ENCODE assay signal across 8 cellular contexts in the genomic region with DNA sequence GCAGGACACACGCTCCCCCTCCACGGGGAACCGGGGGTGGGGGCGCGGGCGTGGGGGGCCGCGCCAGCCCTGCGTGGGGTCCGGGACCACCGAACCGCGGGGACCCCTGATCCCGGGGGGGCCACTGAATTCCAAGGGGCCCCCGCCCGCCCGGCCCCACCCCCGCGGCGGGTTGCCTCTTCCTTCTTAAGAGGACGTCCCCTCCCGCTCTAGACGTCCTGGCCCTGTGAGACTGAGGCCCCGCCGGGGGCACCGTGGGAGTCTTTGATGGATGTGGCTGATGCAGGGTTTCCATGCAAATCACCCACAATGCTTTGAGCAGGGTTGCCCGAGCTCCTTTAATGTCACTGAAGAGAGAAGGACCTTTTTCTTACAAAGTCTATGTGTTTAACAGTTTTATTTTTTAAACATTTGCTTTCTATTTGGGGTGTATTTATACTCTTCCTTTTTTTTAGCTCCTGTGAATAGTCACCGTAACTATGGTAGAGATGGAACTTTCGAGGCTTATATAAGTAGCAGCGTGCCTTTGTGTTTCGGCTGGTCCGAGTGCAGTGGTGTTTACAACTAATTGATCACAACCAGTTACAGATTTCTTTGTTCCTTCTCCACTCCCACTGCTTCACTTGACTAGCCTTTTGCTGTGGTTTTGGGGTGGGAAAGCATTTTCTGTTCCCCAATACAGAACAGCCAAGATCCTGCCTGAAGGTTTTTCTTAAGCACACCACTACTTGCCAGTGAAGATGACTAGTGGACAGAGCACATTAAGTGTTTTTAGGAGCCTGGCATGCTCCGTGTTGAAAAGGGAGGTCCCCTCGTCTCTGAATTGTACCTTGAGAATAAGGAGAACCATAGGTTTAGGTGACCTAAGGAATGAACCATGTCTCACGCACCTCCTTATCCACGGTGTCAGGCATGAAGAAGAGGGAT. TPM values are rescaled to one million over a fixed set of nuclear protein-coding genes. Genes with fewer than 3 reads are reported as not detected.
A peak's percentile ranks its signal among the peaks of the same experiment; 100 is the strongest.
DNase-seq lines count a peak whose midpoint lies in the region; ATAC-seq and TF ChIP-seq lines count a peak whose summit lies in the region.

No MANE protein-coding gene starts in this region.

- H3K4me1 Mint-ChIP-seq in T-helper 2 cell treated with Interferon-gamma antibody and Interleukin-4, amounts not matched to agents 5 μg/mL and 100 μg/mL, for 36 hours (ENCODE audit: low read depth): peaks cover 43% of the 10 kb centered on the region

- peaks cover 0 to 15% of the 10 kb centered on the region in 2 donors for H3K4me1 ChIP-seq in ascending aorta

- H3K27ac ChIP-seq in ascending aorta: peak overlapping the region; percentile 22 to 41

- H3K36me3 Mint-ChIP-seq in T-helper 2 cell treated with Interferon-gamma antibody and Interleukin-4, amounts not matched to agents 5 μg/mL and 100 μg/mL, for 36 hours (ENCODE audit: low read depth): no peaks in the 10 kb centered on the region

- ATAC-seq in HG02870 (IDR thresholded peaks at IDR 0.05; ENCODE audit: unreplicated experiment): peak; percentile 52
- ATAC-seq in sciatic nerve: peak; percentile 56

- H3K9me3 Mint-ChIP-seq in T-helper 2 cell treated with Interferon-gamma antibody and Interleukin-4, amounts not matched to agents 5 μg/mL and 100 μg/mL, for 36 hours: no peaks in the 10 kb centered on the region

- H3K9me3 ChIP-seq in ascending aorta: no peaks in the 10 kb centered on the region

- no peaks in the 10 kb centered on the region for H3K36me3 ChIP-seq in ascending aorta

- peak overlapping the region; percentile 60 to 71 for H3K4me3 ChIP-seq in ascending aorta

- H3K4me3 Mint-ChIP-seq in T-helper 2 cell treated with Interferon-gamma antibody and Interleukin-4, amounts not matched to agents 5 μg/mL and 100 μg/mL, for 36 hours: peak overlapping the region; percentile 96

- TF ChIP-seq CTCF in GM13977 (IDR thresholded peaks at IDR 0.05; ENCODE audit: extremely low read depth, insufficient read depth, missing control alignments): no peak
- TF ChIP-seq CTCF in ascending aorta (IDR thresholded peaks at IDR 0.05): no peak

- in situ Hi-C loops in GM13977 (cut with MboI; ENCODE audit: low pct_unique_long_range_greater_than_20kb, low sequenced_read_pairs, unreplicated experiment): no loop called here

- intact Hi-C loops in ascending aorta (cut with DNase I): loop anchor here (1.0 kb wide), 1 partner anchor 99 kb away; the partner anchor contains the start of gene EZH2
- intact Hi-C loops in sciatic nerve (cut with DNase I): no loop called here

- H3K27ac Mint-ChIP-seq in T-helper 2 cell treated with Interferon-gamma antibody and Interleukin-4, amounts not matched to agents 5 μg/mL and 100 μg/mL, for 36 hours: peak overlapping the region; percentile 78

- peaks cover 14% of the 10 kb centered on the region for H3K27me3 Mint-ChIP-seq in T-helper 2 cell treated with Interferon-gamma antibody and Interleukin-4, amounts not matched to agents 5 μg/mL and 100 μg/mL, for 36 hours (ENCODE audit: low read depth)

- H3K27me3 ChIP-seq in ascending aorta: no peaks in the 10 kb centered on the region

- peak; percentile 82 for DNase-seq in GM13977 (ENCODE audit: low spot score)
- peak; percentile 86 for DNase-seq in NCI-H1694 treated with DMSO at 0.1 percent for 48 hours (lab: John Stamatoyannopoulos, UW)
- DNase-seq in T-helper 2 cell treated with Interferon-gamma antibody and Interleukin-4, amounts not matched to agents 5 μg/mL and 100 μg/mL, for 36 hours (ENCODE audit: low spot score): peak; percentile 85
- DNase-seq in ascending aorta (ENCODE audit: low spot score in 2 of 2): peak in 1 of 2 donors; percentile 83
- peak in 38 of 51 donors; percentile 16 to 91 (median 48) for DNase-seq in hypothalamus (lab: John Stamatoyannopoulos, UW)
- DNase-seq in sciatic nerve (ENCODE audit: low spot score): peak; percentile 72
- no peak for DNase-seq in ureter (ENCODE audit: low spot score)

RNA-seq across cellular contexts. Expression of gene PDIA4, which starts 44.8 kb away (rescaled TPM):
- total RNA-seq in ascending aorta: 129 TPM
- 61.5 TPM for total RNA-seq in sciatic nerve
- total RNA-seq in ureter: 116 TPM
